ENCODE assay signal across 3 cellular contexts in genomic region chr7:49320083-49320482, GRCh38.
"Had no signal": no experiment of that assay in that cellular context is flagged by ENCODE, and none has a peak within 500 bp of the region (broad histone marks: within the 10 kb centered on the region; RNA-seq: fewer than 3 reads in every experiment).

No MANE protein-coding gene starts in this region.

- DNase-seq: GDM1, GF-D8 had no signal

- ATAC-seq: GM12878 had no signal

- H3K4me3 ChIP-seq: GM12878 had no signal
